In the genomic region with DNA sequence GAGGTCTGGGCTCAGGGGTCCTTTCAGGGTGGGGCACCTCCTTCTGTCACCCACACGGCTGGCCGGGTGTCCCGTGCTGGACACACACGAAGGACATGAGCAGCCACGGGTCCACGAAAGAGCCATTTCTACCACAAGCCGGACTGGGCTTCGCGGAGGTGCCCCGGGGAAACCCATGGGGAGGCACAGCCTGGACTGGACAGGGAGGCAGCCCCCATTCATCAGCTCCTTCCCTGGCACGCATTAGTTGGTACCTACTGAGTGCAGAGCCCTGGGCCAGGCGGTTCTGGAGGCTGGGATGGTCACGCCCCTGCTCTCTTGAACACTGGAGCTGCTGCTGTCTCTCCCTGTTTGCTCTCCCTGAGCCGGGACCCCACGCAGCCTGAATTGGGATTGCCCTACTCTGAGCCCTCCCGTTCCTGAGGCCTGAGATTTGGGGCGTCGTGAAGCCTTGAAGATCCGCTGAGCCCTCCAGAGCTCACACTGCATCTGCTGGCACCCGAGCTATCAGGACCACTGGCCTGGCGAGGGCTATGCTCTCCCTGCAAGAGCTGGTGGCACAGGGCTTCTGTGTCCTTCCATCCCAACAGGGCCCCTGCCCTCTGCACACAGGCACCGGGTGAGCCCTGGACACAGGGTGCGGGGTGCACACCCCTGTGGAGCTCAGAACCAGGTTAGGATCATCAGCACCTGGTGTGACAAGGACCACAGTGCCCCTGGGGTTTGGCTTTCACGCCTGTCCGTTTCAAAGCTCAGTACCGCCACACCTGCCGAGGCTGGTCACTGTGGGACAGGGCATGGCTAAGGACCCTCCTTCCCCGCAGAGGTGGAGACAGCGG, we compare ENCODE assay signal across 28 cellular contexts.
DNase-seq lines count a peak whose midpoint lies in the region; ATAC-seq, FAIRE-seq and TF ChIP-seq lines count a peak whose summit lies in the region.
"Had no signal": no experiment of that assay in that cellular context is flagged by ENCODE, and none has a peak within 500 bp of the region (broad histone marks: within the 10 kb centered on the region; RNA-seq: fewer than 3 reads in every experiment).

No MANE protein-coding gene starts in this region.

- H3K36me3 ChIP-seq in A673 (ENCODE audit: insufficient read depth, low read length, poor library complexity, severe bottlenecking) (peaks cover 26% of the 10 kb centered on the region), BLaER1 (no peaks in the 10 kb centered on the region), K562 (ENCODE audit: control insufficient read depth, insufficient read depth, low read length) (no peaks in the 10 kb centered on the region), colonic mucosa (no peaks in the 10 kb centered on the region)
- H3K36me3 ChIP-seq: prostate gland had no signal

- no peaks in the 10 kb centered on the region for H4K20me1 ChIP-seq in BLaER1
- H4K20me1 ChIP-seq in K562 (replicated peaks; ENCODE audit: control insufficient read depth, insufficient read depth, low read length), result no peaks in the 10 kb centered on the region

- H3K27ac Mint-ChIP-seq in neural crest cell (ENCODE audit: unreplicated experiment), result peak overlapping the region; percentile 84
- H3K27ac Mint-ChIP-seq: activated CD4-positive, alpha-beta T cell treated with anti-CD3 and anti-CD28 coated beads, Interleukin-2, amount 10 ng/mL, durations not matched to agents 7 days and 5 days; CD8-positive, alpha-beta memory T cell; dendritic cell treated with granulocyte-macrophage colony-stimulating factor and Interleukin-4, amounts not matched to agents 40 ng/mL and 50 ng/mL, for 4 days had no signal

- H3K36me3 Mint-ChIP-seq in neural crest cell (ENCODE audit: low read depth), result no peaks in the 10 kb centered on the region
- H3K36me3 Mint-ChIP-seq: CD8-positive, alpha-beta memory T cell had no signal

- H3K4me1 ChIP-seq in A673 (ENCODE audit: insufficient read depth, low read length, poor library complexity, severe bottlenecking) (peaks cover 34% of the 10 kb centered on the region), BLaER1 (peaks cover 38% of the 10 kb centered on the region), K562 (replicated peaks in 1 of 2; ENCODE audit: control insufficient read depth in 2 of 2, insufficient read depth in 2 of 2, low read length in 2 of 2) (peaks cover 24 to 77% of the 10 kb centered on the region in 2 experiments), colonic mucosa (peaks cover 20% of the 10 kb centered on the region)
- H3K4me1 ChIP-seq: prostate gland had no signal

- 0 out of 2 replicates have a peak overlapping the region, but pooled peaks have one; percentile 4 for H3K9ac ChIP-seq in BLaER1
- peak overlapping the region in 1 of 2 experiments; percentile 57; a peak in 2 of 4 replicates for H3K9ac ChIP-seq in K562 (ENCODE audit: insufficient read depth in 1 of 2, low read depth in 2 of 2, low read length in 2 of 2)
- no peak overlapping the region for H3K9ac ChIP-seq in colonic mucosa (ENCODE audit: low read depth in 2 of 2, low read length in 2 of 2)
- H3K9ac ChIP-seq: SK-N-SH had no signal

- in situ Hi-C loops in K562 (cut with MboI), result no loop called here

- no peak for TF ChIP-seq EP300 in K562 (IDR thresholded peaks at IDR 0.05; ENCODE audit: low read length)

- H3K9me3 ChIP-seq in A673 (ENCODE audit: low read depth, low read length, poor library complexity, severe bottlenecking) (no peaks in the 10 kb centered on the region), BLaER1 (no peaks in the 10 kb centered on the region), K562 (replicated peaks; ENCODE audit: control insufficient read depth, insufficient read depth, low read depth, low read length) (no peaks in the 10 kb centered on the region), colonic mucosa (no peaks in the 10 kb centered on the region)
- H3K9me3 ChIP-seq: mucosa of descending colon, prostate gland, SK-N-SH had no signal

- BruUV-seq in A673 (replicated peaks; lab: Mats Ljungman, UMichigan), result no TSS peak
- no TSS peak for BruUV-seq in K562 (replicated peaks; lab: Mats Ljungman, UMichigan)

- no peak for FAIRE-seq in K562 (lab: Jason Lieb, UNC)
- FAIRE-seq: endometrium, HTR-8/SVneo had no signal

- intact Hi-C loops in A673 (cut with micrococcal nuclease; ENCODE audit: unreplicated experiment) (no loop called here), K562 (cut with micrococcal nuclease) (no loop called here), colonic mucosa (cut with DNase I) (no loop called here)

- H3K9me1 ChIP-seq in K562 (ENCODE audit: control insufficient read depth, insufficient read depth, low read length), result no peaks in the 10 kb centered on the region

- peaks cover 6% of the 10 kb centered on the region for H3K4me1 Mint-ChIP-seq in neural crest cell
- H3K4me1 Mint-ChIP-seq: activated CD4-positive, alpha-beta T cell treated with anti-CD3 and anti-CD28 coated beads, Interleukin-2, amount 10 ng/mL, durations not matched to agents 7 days and 5 days had no signal

- CTCF ChIA-PET in A673 (lab: Charles Lee), result no interaction called here
- CTCF ChIA-PET in K562 (lab: Yijun Ruan, JAX; ENCODE audit: low intra/inter-chr PET ratio), result no interaction called here

- TF ChIP-seq CTCF in A673 (conservative IDR thresholded peaks at IDR 0.05; ENCODE audit: low read depth, low read length) (no peak), K562 (IDR thresholded peaks at IDR 0.05 in 2 of 3, conservative IDR thresholded peaks at IDR 0.05 in 1 of 3; ENCODE audit: insufficient read depth in 2 of 3, low read depth in 1 of 3, low read length in 3 of 3) (no peak), neural crest cell (conservative IDR thresholded peaks at IDR 0.05) (no peak), colonic mucosa (IDR thresholded peaks at IDR 0.05) (no peak)

- no peak for ATAC-seq in K562
- ATAC-seq: left colon, mucosa of descending colon had no signal

- POLR2A ChIA-PET in A673 (lab: Charles Lee; ENCODE audit: low non-redundant PET) (no interaction called here), K562 (lab: Yijun Ruan, JAX) (interaction anchor here (0.5 to 0.7 kb wide), 5 partner anchors 9 to 312 kb away, joined by 3 read pairs; no protein-coding TSS in a partner anchor)

- H3K4me2 ChIP-seq in BLaER1 (no peak overlapping the region), K562 (ENCODE audit: insufficient read depth, low read length) (no peak overlapping the region)
- H3K4me2 ChIP-seq: SK-N-SH, smooth muscle cell had no signal

- no peaks in the 10 kb centered on the region for H3K27me3 ChIP-seq in A673 (replicated peaks; ENCODE audit: insufficient read depth, low read depth, low read length, poor library complexity)
- no peaks in the 10 kb centered on the region for H3K27me3 ChIP-seq in BLaER1
- no peaks in the 10 kb centered on the region for H3K27me3 ChIP-seq in K562 (ENCODE audit: control insufficient read depth in 2 of 2, insufficient read depth in 2 of 2, low read length in 2 of 2)
- H3K27me3 ChIP-seq in colonic mucosa, result no peaks in the 10 kb centered on the region

- no peak overlapping the region for H2AFZ ChIP-seq in K562 (ENCODE audit: low read depth, low read length)

- no peaks in the 10 kb centered on the region for H3K9me3 Mint-ChIP-seq in neural crest cell
- H3K9me3 Mint-ChIP-seq: activated CD4-positive, alpha-beta T cell treated with anti-CD3 and anti-CD28 coated beads, Interleukin-2, amount 10 ng/mL, durations not matched to agents 7 days and 5 days; CD8-positive, alpha-beta memory T cell; dendritic cell treated with granulocyte-macrophage colony-stimulating factor and Interleukin-4, amounts not matched to agents 40 ng/mL and 50 ng/mL, for 4 days; nephron progenitor cell had no signal

- DNase-seq in A673 (ENCODE audit: low spot score) (no peak), K562 (ENCODE audit: extremely low read depth in 1 of 4, low spot score in 3 of 4) (no peak), neural crest cell (ENCODE audit: low read depth, low spot score) (no peak), NCI-H748 (lab: John Stamatoyannopoulos, UW; ENCODE audit: unreplicated experiment) (no peak), NOMO-1 treated with dmso at 0.1 percent for 144 hours (lab: John Stamatoyannopoulos, UW; ENCODE audit: unreplicated experiment) (no peak), colonic mucosa (no peak)
- DNase-seq: activated CD4-positive, alpha-beta T cell treated with anti-CD3 and anti-CD28 coated beads, Interleukin-2, amount 10 ng/mL, durations not matched to agents 7 days and 5 days; activated naive CD4-positive, alpha-beta T cell treated with Interleukin-2 at 50 U/mL for 16 hours; DMS53; Karpas-422; NCI-H1092; NCI-H2029; NCI-H345; nephron progenitor cell; PC-3; SK-N-SH; stimulated activated CD4-positive, alpha-beta T cell treated with anti-CD3 and anti-CD28 coated beads, Interleukin-4, amount 100 ng/mL, for 1 hour; stimulated activated naive CD4-positive, alpha-beta T cell treated with Interleukin-2 at 50 U/mL for 16 hours; T-helper 2 cell had no signal

- WGBS in K562 (ENCODE audit: insufficient coverage, low coverage, missing lambda C conversion rate), result 77% methylated on average over 26 of the region's 29 CpGs

- H3K4me3 Mint-ChIP-seq in neural crest cell, result no peak overlapping the region
- H3K4me3 Mint-ChIP-seq: activated CD4-positive, alpha-beta T cell treated with anti-CD3 and anti-CD28 coated beads, Interleukin-2, amount 10 ng/mL, durations not matched to agents 7 days and 5 days; CD8-positive, alpha-beta memory T cell; dendritic cell treated with granulocyte-macrophage colony-stimulating factor and Interleukin-4, amounts not matched to agents 40 ng/mL and 50 ng/mL, for 4 days; nephron progenitor cell had no signal

- peaks cover 22% of the 10 kb centered on the region for H3K79me2 ChIP-seq in K562 (ENCODE audit: control insufficient read depth, insufficient read depth, low read length)

- peak overlapping the region; percentile 67 for H3K27ac ChIP-seq in A673 (ENCODE audit: low read depth, low read length, poor library complexity, severe bottlenecking)
- H3K27ac ChIP-seq in BLaER1, result no peak overlapping the region
- H3K27ac ChIP-seq in K562 (ENCODE audit: extremely low read depth, low read depth, low read length), result no peak overlapping the region
- H3K27ac ChIP-seq in colonic mucosa, result no peak overlapping the region
- H3K27ac ChIP-seq: prostate gland had no signal

- TF ChIP-seq RAD21 in K562 (CRISPR knock-in tag; conservative IDR thresholded peaks at IDR 0.05 in 1 of 2, IDR thresholded peaks at IDR 0.05 in 1 of 2), result no peak

- H3K27me3 Mint-ChIP-seq in neural crest cell (ENCODE audit: low read depth), result no peaks in the 10 kb centered on the region
- H3K27me3 Mint-ChIP-seq: activated CD4-positive, alpha-beta T cell treated with anti-CD3 and anti-CD28 coated beads, Interleukin-2, amount 10 ng/mL, durations not matched to agents 7 days and 5 days had no signal

- H3K4me3 ChIP-seq in A673 (ENCODE audit: low read depth, low read length, poor library complexity, severe bottlenecking) (no peak overlapping the region), BLaER1 (no peak overlapping the region), K562 (no peak overlapping the region), colonic mucosa (no peak overlapping the region)
- H3K4me3 ChIP-seq: mucosa of descending colon, prostate gland, smooth muscle cell had no signal

- no peak for TF ChIP-seq POLR2A in K562 (conservative IDR thresholded peaks at IDR 0.05)

TF ChIP-seq in K562, 482 proteins besides CTCF, POLR2A, EP300 and RAD21 (continues in another document):
- no peak for TF ChIP-seq RBM34 (IDR thresholded peaks at IDR 0.05; ENCODE audit: borderline replicate concordance, insufficient read depth, low read length)
- no peak for TF ChIP-seq GTF2E2 (tag; IDR thresholded peaks at IDR 0.05)
